ENCODE assay signal across 8 cellular contexts in genomic region chr17:27236710-27237315, GRCh38. TPM values are rescaled to one million over a fixed set of nuclear protein-coding genes. Genes with fewer than 3 reads are reported as not detected.
DNase-seq lines count a peak whose midpoint lies in the region; ATAC-seq and TF ChIP-seq lines count a peak whose summit lies in the region.

No MANE protein-coding gene starts in this region.

- H3K4me1 Mint-ChIP-seq in IgD-negative memory B cell = peaks cover 22 to 25% (median 24%) of the 10 kb centered on the region in 3 donors
- H3K4me1 Mint-ChIP-seq in activated T-cell treated with anti-CD3 and anti-CD28 coated beads, Interleukin-2, amount 50 U/mL, for 4 hours (ENCODE audit: low read depth) = no peaks in the 10 kb centered on the region

- TF ChIP-seq POLR2A in testis (IDR thresholded peaks at IDR 0.05) = no peak

- H3K9me3 Mint-ChIP-seq in IgD-negative memory B cell = no peaks in the 10 kb centered on the region
- no peaks in the 10 kb centered on the region for H3K9me3 Mint-ChIP-seq in activated T-cell treated with anti-CD3 and anti-CD28 coated beads, Interleukin-2, amount 50 U/mL, for 4 hours

- DNase-seq in DMS 273 (lab: John Stamatoyannopoulos, UW; ENCODE audit: unreplicated experiment) = peak; percentile 85
- DNase-seq in RKO (ENCODE audit: low spot score) = peak; percentile 63
- peak; percentile 76 for DNase-seq in activated T-cell treated with anti-CD3 and anti-CD28 coated beads, Interleukin-2, amount 50 U/mL, for 4 hours
- DNase-seq in fibroblast of peridontal ligament (ENCODE audit: extremely low read depth) = peak; percentile 91
- peak; percentile 91 for DNase-seq in testis

- no peaks in the 10 kb centered on the region for H3K9me3 ChIP-seq in neutrophil
- H3K9me3 ChIP-seq in testis = no peaks in the 10 kb centered on the region

- 67 to 72% methylated on average over 3 of the region's 3 CpGs for WGBS in testis, 2 donors

- H3K27me3 ChIP-seq in neutrophil = no peaks in the 10 kb centered on the region
- no peaks in the 10 kb centered on the region for H3K27me3 ChIP-seq in testis

- H3K36me3 ChIP-seq in neutrophil (no peaks in the 10 kb centered on the region), testis (ENCODE audit: low read depth, missing control alignments) (no peaks in the 10 kb centered on the region)

- H3K4me3 ChIP-seq in neutrophil (ENCODE audit: low read depth in 1 of 2, low read length in 1 of 2) (no peak overlapping the region), testis (no peak overlapping the region)

- H3K4me1 ChIP-seq in neutrophil (ENCODE audit: control insufficient read depth in 1 of 2, insufficient read depth in 1 of 2, low read depth in 1 of 2, low read length in 1 of 2) (peaks cover 20 to 32% of the 10 kb centered on the region in 2 experiments), testis (no peaks in the 10 kb centered on the region)

- peak; percentile 60 to 65 for ATAC-seq in activated T-cell treated with anti-CD3 and anti-CD28 coated beads, Interleukin-2, amount 50 U/mL, for 4 hours
- ATAC-seq in GM18873 (IDR thresholded peaks at IDR 0.05; ENCODE audit: low FRiP score, unreplicated experiment) = no peak

- H3K27me3 Mint-ChIP-seq in IgD-negative memory B cell = no peaks in the 10 kb centered on the region
- H3K27me3 Mint-ChIP-seq in activated T-cell treated with anti-CD3 and anti-CD28 coated beads, Interleukin-2, amount 50 U/mL, for 4 hours (ENCODE audit: low read depth) = no peaks in the 10 kb centered on the region

- no peak overlapping the region for H3K4me3 Mint-ChIP-seq in IgD-negative memory B cell
- no peak overlapping the region for H3K4me3 Mint-ChIP-seq in activated T-cell treated with anti-CD3 and anti-CD28 coated beads, Interleukin-2, amount 50 U/mL, for 4 hours

- peak; percentile 93 for TF ChIP-seq CTCF in neutrophil (IDR thresholded peaks at IDR 0.05)
- TF ChIP-seq CTCF in testis (IDR thresholded peaks at IDR 0.05) = peak; percentile 89 to 93 (median 93)

- H3K27ac Mint-ChIP-seq in IgD-negative memory B cell = peak overlapping the region; percentile 8 to 59 (median 41)

- H3K36me3 Mint-ChIP-seq in IgD-negative memory B cell = no peaks in the 10 kb centered on the region
- no peaks in the 10 kb centered on the region for H3K36me3 Mint-ChIP-seq in activated T-cell treated with anti-CD3 and anti-CD28 coated beads, Interleukin-2, amount 50 U/mL, for 4 hours (ENCODE audit: insufficient read depth)

- intact Hi-C loops in testis (cut with DNase I; ENCODE audit: low total_unique reads) = no loop called here

- H3K27ac ChIP-seq in neutrophil (no peak overlapping the region), testis (no peak overlapping the region)

RNA-seq across cellular contexts. Expression of gene WSB1, which starts 57.1 kb away (rescaled TPM):
- polyA plus RNA-seq in IgD-negative memory B cell (261 TPM), testis (ENCODE audit: insufficient read depth, low read depth, low replicate concordance) (126 TPM)
- 10 to 100 TPM; 65.9 to 76.9 (median 73.2) TPM for total RNA-seq in activated T-cell treated with anti-CD3 and anti-CD28 coated beads, Interleukin-2, amount 50 U/mL, for 4 hours
- 100 to 1,000 TPM; 160 to 189 TPM for total RNA-seq in testis
